Comparison of ENCODE assay signal across 11 cellular contexts in genomic region chr7:28358423-28358868, GRCh38. TPM values are rescaled to one million over a fixed set of nuclear protein-coding genes. Genes with fewer than 3 reads are reported as not detected.
DNase-seq lines count a peak whose midpoint lies in the region; ATAC-seq, FAIRE-seq and TF ChIP-seq lines count a peak whose summit lies in the region.
"Had no signal": no experiment of that assay in that cellular context is flagged by ENCODE, and none has a peak within 500 bp of the region (broad histone marks: within the 10 kb centered on the region; RNA-seq: fewer than 3 reads in every experiment).

No MANE protein-coding gene starts in this region.

- no peak overlapping the region for H3K4me2 ChIP-seq in mesendoderm (ENCODE audit: low read length)

- no peak overlapping the region for H3K18ac ChIP-seq in mesendoderm (ENCODE audit: low read length)

- H4K8ac ChIP-seq in mesendoderm (ENCODE audit: low read depth, low read length), result no peak overlapping the region

- H2BK15ac ChIP-seq in mesendoderm (replicated peaks; ENCODE audit: low read depth), result no peak overlapping the region

- H3K79me2 ChIP-seq in mesendoderm (ENCODE audit: control insufficient read depth, insufficient read depth, low read length), result no peaks in the 10 kb centered on the region

- DNase-seq in DMS53 (lab: John Stamatoyannopoulos, UW) (peak; percentile 82), LoVo (ENCODE audit: low spot score) (peak; percentile 29), bronchial epithelial cell (ENCODE audit: low read depth) (peak; percentile 95), mesendoderm (peak; percentile 80), DMS79 treated with DMSO at 0.1 percent for 48 hours (lab: John Stamatoyannopoulos, UW) (no peak)
- DNase-seq in stimulated activated naive CD4-positive, alpha-beta T cell (lab: John Stamatoyannopoulos, UW), result no peak
- DNase-seq: caudate nucleus, NCI-H1417, right lobe of liver had no signal

- H3K4ac ChIP-seq in mesendoderm (ENCODE audit: low read depth, low read length), result no peak overlapping the region

- H3K27ac ChIP-seq in mesendoderm (ENCODE audit: low read depth, low read length), result no peak overlapping the region
- H3K27ac ChIP-seq: right lobe of liver had no signal

- no peak for ATAC-seq in HG03571 (IDR thresholded peaks at IDR 0.05; ENCODE audit: unreplicated experiment)
- no peak for ATAC-seq in GM18519 (IDR thresholded peaks at IDR 0.05; ENCODE audit: low FRiP score, unreplicated experiment)
- ATAC-seq: right lobe of liver had no signal

- no peak overlapping the region for H3K56ac ChIP-seq in mesendoderm (ENCODE audit: low read length)

- H3K36me3 ChIP-seq in bronchial epithelial cell (ENCODE audit: control insufficient read depth, insufficient read depth, low read length), result no peaks in the 10 kb centered on the region
- H3K36me3 ChIP-seq in mesendoderm (ENCODE audit: control insufficient read depth, insufficient read depth, low read length), result no peaks in the 10 kb centered on the region
- H3K36me3 ChIP-seq: right lobe of liver had no signal

- FAIRE-seq in bronchial epithelial cell (lab: Jason Lieb, UNC), result peak; percentile 50

- H3K4me3 ChIP-seq in bronchial epithelial cell (ENCODE audit: low read depth, low read length) (no peak overlapping the region), mesendoderm (ENCODE audit: low read length) (no peak overlapping the region)
- H3K4me3 ChIP-seq: right lobe of liver had no signal

- H3K4me1 ChIP-seq in mesendoderm (ENCODE audit: control insufficient read depth, low read depth, low read length), result no peaks in the 10 kb centered on the region
- H3K4me1 ChIP-seq: right lobe of liver had no signal

- no peak overlapping the region for H3K23ac ChIP-seq in mesendoderm (ENCODE audit: low read length)

- H2BK120ac ChIP-seq in mesendoderm (ENCODE audit: low read depth, low read length), result no peak overlapping the region

- WGBS in mesendoderm (ENCODE audit: extremely low coverage, insufficient coverage, low lambda C conversion rate), result no CpG with 5 or more reads among the region's 5 CpGs

- no peaks in the 10 kb centered on the region for H3K79me1 ChIP-seq in mesendoderm (ENCODE audit: low read length)

- H3K27me3 ChIP-seq in bronchial epithelial cell (ENCODE audit: control insufficient read depth, insufficient read depth, low read length) (no peaks in the 10 kb centered on the region), mesendoderm (ENCODE audit: insufficient read depth, low read length, poor library complexity) (no peaks in the 10 kb centered on the region)
- H3K27me3 ChIP-seq: right lobe of liver had no signal

- H4K5ac ChIP-seq in mesendoderm (ENCODE audit: low read length), result no peak overlapping the region

- H2BK5ac ChIP-seq in mesendoderm (ENCODE audit: low read length), result no peak overlapping the region

- no peak for TF ChIP-seq CTCF in bronchial epithelial cell (IDR thresholded peaks at IDR 0.05; ENCODE audit: insufficient read depth, low read length, severe bottlenecking)

- H2AK5ac ChIP-seq in mesendoderm (ENCODE audit: low read length), result no peak overlapping the region

- no peak overlapping the region for H3K9ac ChIP-seq in mesendoderm (ENCODE audit: low read length)

RNA-seq across cellular contexts. Expression of gene CREB5, which starts 53.9 kb away (rescaled TPM):
- 2.1 and 7.3 TPM in 2 replicates for total RNA-seq in bronchial epithelial cell
- polyA plus RNA-seq in mesendoderm (2013, experiment 1 of 2), result 8.3 TPM
- 8.6 TPM for polyA plus RNA-seq in mesendoderm (2013, experiment 2 of 2)

Comparison
In these comparisons a context has a peak if more than half of its experiments do, and no peak if none do; other contexts are left out.
1. DNase-seq: peak in DMS53 (single experiment), LoVo (single experiment), bronchial epithelial cell (single experiment) and mesendoderm (single experiment); none in DMS79 treated with DMSO at 0.1 percent for 48 hours (single experiment) and stimulated activated naive CD4-positive, alpha-beta T cell (0 of 6).